In the genomic region with DNA sequence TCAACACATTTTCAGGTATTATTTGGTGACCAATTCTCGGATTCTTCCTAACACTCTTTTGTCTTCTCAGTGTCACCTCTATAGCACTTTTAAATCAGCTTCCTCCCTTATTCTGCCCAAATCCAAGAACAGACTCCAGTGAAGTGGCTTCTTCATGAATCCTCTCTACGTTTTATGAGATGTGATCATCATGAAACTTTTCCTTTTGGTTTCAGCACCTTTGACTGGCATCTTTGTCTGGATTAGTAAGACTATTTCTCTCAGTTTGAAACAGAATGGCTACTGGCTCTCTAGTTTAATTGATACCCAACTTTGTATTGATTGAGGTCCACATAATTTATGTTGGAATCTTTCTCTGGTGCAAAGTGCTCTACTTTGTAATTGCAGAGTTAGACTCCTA, we compare ENCODE assay signal across 14 cellular contexts. TPM values are rescaled to one million over a fixed set of nuclear protein-coding genes. Genes with fewer than 3 reads are reported as not detected.
DNase-seq lines count a peak whose midpoint lies in the region; ATAC-seq lines count a peak whose summit lies in the region.
"Had no signal": no experiment of that assay in that cellular context is flagged by ENCODE, and none has a peak within 500 bp of the region (broad histone marks: within the 10 kb centered on the region; RNA-seq: fewer than 3 reads in every experiment).

No MANE protein-coding gene starts in this region.

- H3K27me3 Mint-ChIP-seq in activated naive CD8-positive, alpha-beta T cell: no peaks in the 10 kb centered on the region
- H3K27me3 Mint-ChIP-seq in activated naive CD8-positive, alpha-beta T cell treated with anti-CD3 and anti-CD28 coated beads for 36 hours: no peaks in the 10 kb centered on the region
- no peaks in the 10 kb centered on the region for H3K27me3 Mint-ChIP-seq in central memory CD8-positive, alpha-beta T cell
- H3K27me3 Mint-ChIP-seq: CD4-positive, alpha-beta memory T cell had no signal

- peaks cover 6% of the 10 kb centered on the region for H3K36me3 Mint-ChIP-seq in activated naive CD8-positive, alpha-beta T cell
- peaks cover 16% of the 10 kb centered on the region for H3K36me3 Mint-ChIP-seq in activated naive CD8-positive, alpha-beta T cell treated with anti-CD3 and anti-CD28 coated beads for 36 hours
- H3K36me3 Mint-ChIP-seq in central memory CD8-positive, alpha-beta T cell (ENCODE audit: insufficient read depth): peaks cover 2% of the 10 kb centered on the region
- H3K36me3 Mint-ChIP-seq in stimulated activated effector memory CD8-positive, alpha-beta T cell treated with anti-CD3 and anti-CD28 coated beads, Interleukin-12 subunit alpha, Interleukin-12 subunit beta, amount 100 ng/mL, for 72 hours: peaks cover 8% of the 10 kb centered on the region

- H3K4me1 Mint-ChIP-seq in activated naive CD8-positive, alpha-beta T cell (ENCODE audit: low read depth): peaks cover 15% of the 10 kb centered on the region
- H3K4me1 Mint-ChIP-seq in activated naive CD8-positive, alpha-beta T cell treated with anti-CD3 and anti-CD28 coated beads for 36 hours: peaks cover 9% of the 10 kb centered on the region
- H3K4me1 Mint-ChIP-seq in central memory CD8-positive, alpha-beta T cell: peaks cover 58% of the 10 kb centered on the region
- H3K4me1 Mint-ChIP-seq in stimulated activated effector memory CD8-positive, alpha-beta T cell treated with anti-CD3 and anti-CD28 coated beads, Interleukin-12 subunit alpha, Interleukin-12 subunit beta, amount 100 ng/mL, for 72 hours: peaks cover 41% of the 10 kb centered on the region

- ATAC-seq in GM21786 (IDR thresholded peaks at IDR 0.05; ENCODE audit: unreplicated experiment) (peak; percentile 17), HG03439 (IDR thresholded peaks at IDR 0.05; ENCODE audit: unreplicated experiment) (no peak), HG03045 (IDR thresholded peaks at IDR 0.05; ENCODE audit: unreplicated experiment) (no peak), HG03095 (IDR thresholded peaks at IDR 0.05; ENCODE audit: unreplicated experiment) (no peak)
- no peak for ATAC-seq in central memory CD8-positive, alpha-beta T cell (replicated peaks; ENCODE audit: extremely low read depth, poor library complexity, severe bottlenecking)
- peak; percentile 45 for ATAC-seq in stimulated activated effector memory CD8-positive, alpha-beta T cell treated with anti-CD3 and anti-CD28 coated beads, Interleukin-12 subunit alpha, Interleukin-12 subunit beta, amount 100 ng/mL, for 72 hours

- H3K9me3 Mint-ChIP-seq in activated naive CD8-positive, alpha-beta T cell (ENCODE audit: low read depth): no peaks in the 10 kb centered on the region
- H3K9me3 Mint-ChIP-seq in activated naive CD8-positive, alpha-beta T cell treated with anti-CD3 and anti-CD28 coated beads for 36 hours: no peaks in the 10 kb centered on the region
- H3K9me3 Mint-ChIP-seq in central memory CD8-positive, alpha-beta T cell: no peaks in the 10 kb centered on the region
- H3K9me3 Mint-ChIP-seq in stimulated activated effector memory CD8-positive, alpha-beta T cell treated with anti-CD3 and anti-CD28 coated beads, Interleukin-12 subunit alpha, Interleukin-12 subunit beta, amount 100 ng/mL, for 72 hours: no peaks in the 10 kb centered on the region
- H3K9me3 Mint-ChIP-seq: CD4-positive, alpha-beta memory T cell; HFFc6 had no signal

- DNase-seq in activated naive CD8-positive, alpha-beta T cell treated with anti-CD3 and anti-CD28 coated beads for 36 hours: no peak
- DNase-seq in central memory CD8-positive, alpha-beta T cell (ENCODE audit: low spot score in 2 of 2): no peak
- no peak for DNase-seq in stimulated activated effector memory CD8-positive, alpha-beta T cell treated with anti-CD3 and anti-CD28 coated beads, Interleukin-12 subunit alpha, Interleukin-12 subunit beta, amount 100 ng/mL, for 72 hours (ENCODE audit: low spot score in 2 of 2)
- DNase-seq: NCI-H1092; NCI-H510A; NK-92 treated with Interleukin-12 subunit alpha and Interleukin-12 subunit beta, amount 100 ng/mL, for 24 hours; Peyer's patch had no signal

- H3K27ac Mint-ChIP-seq in activated naive CD8-positive, alpha-beta T cell: peak overlapping the region; percentile 54
- no peak overlapping the region for H3K27ac Mint-ChIP-seq in activated naive CD8-positive, alpha-beta T cell treated with anti-CD3 and anti-CD28 coated beads for 36 hours
- peak overlapping the region; percentile 67 for H3K27ac Mint-ChIP-seq in central memory CD8-positive, alpha-beta T cell (ENCODE audit: low read depth)
- no peak overlapping the region for H3K27ac Mint-ChIP-seq in stimulated activated effector memory CD8-positive, alpha-beta T cell treated with anti-CD3 and anti-CD28 coated beads, Interleukin-12 subunit alpha, Interleukin-12 subunit beta, amount 100 ng/mL, for 72 hours
- H3K27ac Mint-ChIP-seq: CD4-positive, alpha-beta memory T cell; HFFc6 had no signal

- no peak overlapping the region for H3K4me3 Mint-ChIP-seq in activated naive CD8-positive, alpha-beta T cell
- no peak overlapping the region for H3K4me3 Mint-ChIP-seq in activated naive CD8-positive, alpha-beta T cell treated with anti-CD3 and anti-CD28 coated beads for 36 hours
- peak overlapping the region; percentile 69 for H3K4me3 Mint-ChIP-seq in central memory CD8-positive, alpha-beta T cell
- H3K4me3 Mint-ChIP-seq in stimulated activated effector memory CD8-positive, alpha-beta T cell treated with anti-CD3 and anti-CD28 coated beads, Interleukin-12 subunit alpha, Interleukin-12 subunit beta, amount 100 ng/mL, for 72 hours: peak overlapping the region; percentile 34
- H3K4me3 Mint-ChIP-seq: HFFc6 had no signal

RNA-seq across cellular contexts. Expression of gene CMC1, which starts 45.6 kb away (rescaled TPM):
- 10 to 100 TPM; 23.2 to 23.7 TPM for total RNA-seq in activated naive CD8-positive, alpha-beta T cell treated with anti-CD3 and anti-CD28 coated beads for 36 hours

Comparison
In these comparisons a context has a peak if more than half of its experiments do, and no peak if none do; other contexts are left out.
1. H3K27ac Mint-ChIP-seq: peak in activated naive CD8-positive, alpha-beta T cell (single experiment) and central memory CD8-positive, alpha-beta T cell (single experiment); none in activated naive CD8-positive, alpha-beta T cell treated with anti-CD3 and anti-CD28 coated beads for 36 hours (single experiment) and stimulated activated effector memory CD8-positive, alpha-beta T cell treated with anti-CD3 and anti-CD28 coated beads, Interleukin-12 subunit alpha, Interleukin-12 subunit beta, amount 100 ng/mL, for 72 hours (single experiment).
2. H3K4me3 Mint-ChIP-seq: peak in central memory CD8-positive, alpha-beta T cell (single experiment) and stimulated activated effector memory CD8-positive, alpha-beta T cell treated with anti-CD3 and anti-CD28 coated beads, Interleukin-12 subunit alpha, Interleukin-12 subunit beta, amount 100 ng/mL, for 72 hours (single experiment); none in activated naive CD8-positive, alpha-beta T cell (single experiment) and activated naive CD8-positive, alpha-beta T cell treated with anti-CD3 and anti-CD28 coated beads for 36 hours (single experiment).
3. ATAC-seq: peak in GM21786 (single experiment) and stimulated activated effector memory CD8-positive, alpha-beta T cell treated with anti-CD3 and anti-CD28 coated beads, Interleukin-12 subunit alpha, Interleukin-12 subunit beta, amount 100 ng/mL, for 72 hours (single experiment); none in central memory CD8-positive, alpha-beta T cell (single experiment), HG03439 (single experiment), HG03045 (single experiment) and HG03095 (single experiment).